Comparison of ENCODE assay signal across 21 cellular contexts in the genomic region with DNA sequence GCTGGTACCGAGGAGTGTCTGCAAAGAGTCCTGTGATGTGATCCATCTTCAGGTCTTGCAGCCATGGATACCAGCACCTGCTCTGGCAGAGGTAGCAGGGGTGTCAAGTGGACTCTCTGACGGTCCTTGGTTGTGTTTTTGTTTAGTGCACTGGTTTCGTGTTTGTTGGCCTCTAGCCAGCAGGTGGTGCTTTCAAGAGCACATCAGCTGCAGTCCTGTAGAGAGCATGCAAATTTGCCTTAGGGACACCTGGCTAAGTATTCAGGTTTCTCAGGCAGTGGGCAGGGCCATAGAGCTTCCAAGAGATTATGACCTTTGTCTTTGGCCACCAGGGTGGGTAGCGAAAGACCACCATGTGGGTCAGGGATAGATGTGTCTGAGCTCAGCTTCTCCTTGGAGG. TPM values are rescaled to one million over a fixed set of nuclear protein-coding genes. Genes with fewer than 3 reads are reported as not detected.
DNase-seq lines count a peak whose midpoint lies in the region; ATAC-seq and TF ChIP-seq lines count a peak whose summit lies in the region.
"Had no signal": no experiment of that assay in that cellular context is flagged by ENCODE, and none has a peak within 500 bp of the region (broad histone marks: within the 10 kb centered on the region; RNA-seq: fewer than 3 reads in every experiment).

No MANE protein-coding gene starts in this region.

- H3K36me3 ChIP-seq in upper lobe of right lung = no peaks in the 10 kb centered on the region
- H3K36me3 ChIP-seq: heart left ventricle, tibial artery had no signal

- intact Hi-C loops in upper lobe of right lung (cut with DNase I) = no loop called here

- DNase-seq in NCI-H1436 (lab: John Stamatoyannopoulos, UW) (peak; percentile 64), NCI-H1436 treated with DMSO at 0.1 percent for 48 hours (lab: John Stamatoyannopoulos, UW) (no peak), NCI-H2029 treated with DMSO at 0.1 percent for 48 hours (lab: John Stamatoyannopoulos, UW) (peak; percentile 94), NCI-H748 treated with DMSO at 0.1 percent for 48 hours (lab: John Stamatoyannopoulos, UW) (peak; percentile 88), upper lobe of right lung (peak; percentile 34)
- no peak for DNase-seq in stimulated activated CD4-positive, alpha-beta T cell treated with anti-CD3 and anti-CD28 coated beads, Interleukin-2, amount 100 ng/mL, for 48 hours
- DNase-seq: 8988T; activated CD8-positive, alpha-beta memory T cell treated with anti-CD3 and anti-CD28 coated beads, Interleukin-2, amount 50 U/mL, for 4 hours; activated naive CD8-positive, alpha-beta T cell treated with anti-CD3 and anti-CD28 coated beads, Interleukin-2, amount 10 ng/mL, durations not matched to agents 7 days and 5 days; heart left ventricle; naive thymus-derived CD4-positive, alpha-beta T cell; NCI-H2227 treated with DMSO at 0.1 percent for 48 hours; SK-N-SH; stimulated activated CD4-positive, alpha-beta T cell treated with anti-CD3 and anti-CD28 coated beads, Interleukin-12 subunit alpha, Interleukin-12 subunit beta, amount 100 ng/mL, for 4 hours; tibial artery had no signal

- no peak overlapping the region for H3K4me3 ChIP-seq in upper lobe of right lung
- H3K4me3 ChIP-seq: heart left ventricle, tibial artery had no signal

- ATAC-seq in upper lobe of right lung (no peak), GM21737 (IDR thresholded peaks at IDR 0.05; ENCODE audit: unreplicated experiment) (no peak), HG03571 (IDR thresholded peaks at IDR 0.05; ENCODE audit: unreplicated experiment) (no peak)
- ATAC-seq: HCT116; heart left ventricle; left lobe of liver; naive thymus-derived CD4-positive, alpha-beta T cell had no signal

- no peak for TF ChIP-seq CTCF in upper lobe of right lung (IDR thresholded peaks at IDR 0.05)

- no peaks in the 10 kb centered on the region for H3K4me1 ChIP-seq in upper lobe of right lung
- H3K4me1 ChIP-seq: heart left ventricle, tibial artery had no signal

- H3K27me3 ChIP-seq in upper lobe of right lung = no peaks in the 10 kb centered on the region
- H3K27me3 ChIP-seq: tibial artery had no signal

- no peaks in the 10 kb centered on the region for H3K9me3 ChIP-seq in upper lobe of right lung
- H3K9me3 ChIP-seq: SK-N-SH had no signal

- H3K27ac ChIP-seq in upper lobe of right lung = no peak overlapping the region
- H3K27ac ChIP-seq: epithelial cell of prostate, heart left ventricle, tibial artery had no signal

RNA-seq across cellular contexts. Expression of a gene that starts 14.5 kb away (rescaled TPM):
- total RNA-seq in upper lobe of right lung = 0.26 TPM
- total RNA-seq: activated naive CD8-positive, alpha-beta T cell treated with anti-CD3 and anti-CD28 coated beads, Interleukin-2, amount 10 ng/mL, durations not matched to agents 7 days and 5 days; activated T-helper 2 cell treated with anti-CD3 and anti-CD28 coated beads, Interferon-gamma antibody, Interleukin-2, Interleukin-4, amounts not matched to agents 10 μg/mL and 5 μg/mL and 100 μg/mL, durations not matched to agents 14 hours and 24 hours and 36 hours; left lobe of liver had no signal

Comparison
In these comparisons a context has a peak if more than half of its experiments do, and no peak if none do; other contexts are left out.
1. DNase-seq: peak in NCI-H1436 (single experiment), NCI-H2029 treated with DMSO at 0.1 percent for 48 hours (single experiment), NCI-H748 treated with DMSO at 0.1 percent for 48 hours (single experiment) and upper lobe of right lung (single experiment); none in NCI-H1436 treated with DMSO at 0.1 percent for 48 hours (single experiment) and stimulated activated CD4-positive, alpha-beta T cell treated with anti-CD3 and anti-CD28 coated beads, Interleukin-2, amount 100 ng/mL, for 48 hours (0 of 2).